Comparison of ENCODE assay signal across 15 cellular contexts in genomic region chr12:46177842-46178608, GRCh38.
DNase-seq lines count a peak whose midpoint lies in the region; ATAC-seq and TF ChIP-seq lines count a peak whose summit lies in the region.
"Had no signal": no experiment of that assay in that cellular context is flagged by ENCODE, and none has a peak within 500 bp of the region (broad histone marks: within the 10 kb centered on the region; RNA-seq: fewer than 3 reads in every experiment).

No MANE protein-coding gene starts in this region.

- H2BK12ac ChIP-seq in H9 (ENCODE audit: insufficient read length, low read depth, low read length) = no peak overlapping the region
- H2BK12ac ChIP-seq in neuronal stem cell (ENCODE audit: low read length) = no peak overlapping the region

- H3K56ac ChIP-seq in H9 (ENCODE audit: insufficient read length, low read depth, low read length) = no peak overlapping the region

- H2BK20ac ChIP-seq in H9 (ENCODE audit: low read depth, low read length, poor library complexity, severe bottlenecking) = no peak overlapping the region

- intact Hi-C loops in activated CD8-positive, alpha-beta T cell treated with anti-CD3 and anti-CD28 coated beads for 36 hours (cut with micrococcal nuclease) = no loop called here

- H3K4me1 Mint-ChIP-seq in activated CD4-positive, alpha-beta T cell treated with anti-CD3 and anti-CD28 coated beads, Interleukin-2, amount 10 ng/mL, durations not matched to agents 7 days and 5 days = peaks cover 31% of the 10 kb centered on the region
- H3K4me1 Mint-ChIP-seq in H9 = peaks cover 3 to 6% of the 10 kb centered on the region in 2 experiments
- peaks cover 56% of the 10 kb centered on the region for H3K4me1 Mint-ChIP-seq in activated CD8-positive, alpha-beta T cell treated with anti-CD3 and anti-CD28 coated beads for 36 hours (ENCODE audit: low read depth)

- no peak overlapping the region for H3K4me3 ChIP-seq in neuronal stem cell (ENCODE audit: low read length in 2 of 2)
- H3K4me3 ChIP-seq: cardiac muscle cell, mucosa of descending colon, SJCRH30 had no signal

- no peak overlapping the region for H3K4me2 ChIP-seq in H9 (ENCODE audit: insufficient read depth, insufficient read length, low read length)
- H3K4me2 ChIP-seq in neuronal stem cell (ENCODE audit: insufficient read depth, low read length, poor library complexity, severe bottlenecking) = no peak overlapping the region

- H3K79me1 ChIP-seq in H9 (ENCODE audit: insufficient read depth, low read depth, low read length, poor library complexity, severe bottlenecking) (no peaks in the 10 kb centered on the region), neuronal stem cell (ENCODE audit: low read depth, low read length) (no peaks in the 10 kb centered on the region)

- no peak for DNase-seq in activated CD4-positive, alpha-beta T cell treated with anti-CD3 and anti-CD28 coated beads, Interleukin-2, amount 10 ng/mL, durations not matched to agents 7 days and 5 days
- no peak for DNase-seq in activated CD4-positive, alpha-beta T cell treated with anti-CD3 and anti-CD28 coated beads, Interleukin-2, amount 50 U/mL, for 1 hour
- DNase-seq in H9 (no peak), neuronal stem cell (ENCODE audit: low spot score) (no peak), GM03348 (ENCODE audit: low spot score) (no peak), cerebellar nuclear complex (lab: John Stamatoyannopoulos, UW) (no peak)
- no peak for DNase-seq in activated CD8-positive, alpha-beta T cell treated with anti-CD3 and anti-CD28 coated beads for 36 hours
- no peak for DNase-seq in NK-92 treated with Interleukin-12 subunit alpha and Interleukin-12 subunit beta, amount 100 ng/mL, for 24 hours (lab: John Stamatoyannopoulos, UW)
- DNase-seq: activated effector memory CD4-positive, alpha-beta T cell treated with anti-CD3 and anti-CD28 coated beads, Interleukin-2, amount 50 U/mL, for 16 hours; mucosa of descending colon; SJCRH30; stimulated activated CD4-positive, alpha-beta T cell treated with anti-CD3 and anti-CD28 coated beads, Interleukin-15, amount 100 ng/mL, for 24 hours had no signal

- H2BK120ac ChIP-seq in H9 (ENCODE audit: low read depth, low read length, poor library complexity, severe bottlenecking) (no peak overlapping the region), neuronal stem cell (ENCODE audit: low read depth, low read length) (no peak overlapping the region)

- H2AFZ ChIP-seq in H9 (ENCODE audit: low read length) = no peak overlapping the region
- no peak overlapping the region for H2AFZ ChIP-seq in neuronal stem cell (ENCODE audit: low read length)

- no peak overlapping the region for H2BK15ac ChIP-seq in H9 (ENCODE audit: low read depth, low read length)
- no peak overlapping the region for H2BK15ac ChIP-seq in neuronal stem cell (ENCODE audit: low read length)

- no peaks in the 10 kb centered on the region for H4K20me1 ChIP-seq in H9 (ENCODE audit: control insufficient read depth, insufficient read depth, insufficient read length)

- no peak overlapping the region for H2AK5ac ChIP-seq in H9 (ENCODE audit: insufficient read length, low read length)
- H2AK5ac ChIP-seq in neuronal stem cell (ENCODE audit: low read depth, low read length) = no peak overlapping the region

- no peaks in the 10 kb centered on the region for H3K27me3 ChIP-seq in H9 (ENCODE audit: insufficient read depth, low read length)
- H3K27me3 ChIP-seq in neuronal stem cell (ENCODE audit: control insufficient read depth in 3 of 3, insufficient read depth in 3 of 3, low read depth in 1 of 3, low read length in 3 of 3) = no peaks in the 10 kb centered on the region
- H3K27me3 ChIP-seq: cardiac muscle cell, SJCRH30 had no signal

- H4K8ac ChIP-seq in H9 (replicated peaks; ENCODE audit: insufficient read length, low read depth, low read length) (no peak overlapping the region), neuronal stem cell (ENCODE audit: low read depth, low read length) (no peak overlapping the region)

- WGBS in H9 (ENCODE audit: extremely low coverage, insufficient read length, low lambda C conversion rate) = no CpG with 5 or more reads among the region's 5 CpGs
- WGBS in neuronal stem cell (ENCODE audit: extremely low coverage in 2 of 2, insufficient read length in 2 of 2, insufficient replicate concordance in 1 of 2), 2 donors = no CpG with 5 or more reads among the region's 5 CpGs

- peaks cover 13% of the 10 kb centered on the region for H3K36me3 Mint-ChIP-seq in activated CD4-positive, alpha-beta T cell treated with anti-CD3 and anti-CD28 coated beads, Interleukin-2, amount 10 ng/mL, durations not matched to agents 7 days and 5 days (ENCODE audit: low read depth)
- H3K36me3 Mint-ChIP-seq in H9 (ENCODE audit: insufficient read depth in 1 of 3, low read depth in 3 of 3) = no peaks in the 10 kb centered on the region
- peaks cover 11% of the 10 kb centered on the region for H3K36me3 Mint-ChIP-seq in activated CD8-positive, alpha-beta T cell treated with anti-CD3 and anti-CD28 coated beads for 36 hours (ENCODE audit: low read depth)
- H3K36me3 Mint-ChIP-seq: type B pancreatic cell had no signal

- peak overlapping the region; percentile 41; the same call in 1 of the 2 replicates for H3K14ac ChIP-seq in H9 (ENCODE audit: insufficient read depth, low read length)
- H3K14ac ChIP-seq in neuronal stem cell (ENCODE audit: low read length) = no peak overlapping the region

- H3K27me3 Mint-ChIP-seq in activated CD4-positive, alpha-beta T cell treated with anti-CD3 and anti-CD28 coated beads, Interleukin-2, amount 10 ng/mL, durations not matched to agents 7 days and 5 days = no peaks in the 10 kb centered on the region
- H3K27me3 Mint-ChIP-seq in H9 (ENCODE audit: low read depth) = no peaks in the 10 kb centered on the region
- H3K27me3 Mint-ChIP-seq in activated CD8-positive, alpha-beta T cell treated with anti-CD3 and anti-CD28 coated beads for 36 hours = no peaks in the 10 kb centered on the region
- H3K27me3 Mint-ChIP-seq: progenitor cell of endocrine pancreas, type B pancreatic cell had no signal

- POLR2A ChIA-PET in activated CD4-positive, alpha-beta T cell treated with anti-CD3 and anti-CD28 coated beads, Interleukin-2, amount 10 ng/mL, durations not matched to agents 7 days and 5 days (lab: Charles Lee) = no interaction called here
- POLR2A ChIA-PET in activated CD8-positive, alpha-beta T cell treated with anti-CD3 and anti-CD28 coated beads for 36 hours (lab: Charles Lee) = interaction anchor here (0.6 to 0.9 kb wide), 3 partner anchors 9 to 92 kb away, joined by 3 to 4 read pairs (median 4); no protein-coding TSS in a partner anchor

- CTCF ChIA-PET in activated CD4-positive, alpha-beta T cell treated with anti-CD3 and anti-CD28 coated beads, Interleukin-2, amount 10 ng/mL, durations not matched to agents 7 days and 5 days (lab: Charles Lee) = interaction anchor here (0.6 to 1.0 kb wide), 2 partner anchors 117 to 784 kb away, joined by 3 to 4 read pairs; no protein-coding TSS in a partner anchor
- CTCF ChIA-PET in activated CD8-positive, alpha-beta T cell treated with anti-CD3 and anti-CD28 coated beads for 36 hours (lab: Charles Lee) = interaction anchor here (0.9 to 1.3 kb wide), 5 partner anchors 12 to 125 kb away, joined by 3 to 4 read pairs (median 3); no protein-coding TSS in a partner anchor

- H3K79me2 ChIP-seq in H9 (ENCODE audit: insufficient read depth, low read length) = no peaks in the 10 kb centered on the region

- no peaks in the 10 kb centered on the region for H3K9me3 Mint-ChIP-seq in activated CD4-positive, alpha-beta T cell treated with anti-CD3 and anti-CD28 coated beads, Interleukin-2, amount 10 ng/mL, durations not matched to agents 7 days and 5 days
- no peaks in the 10 kb centered on the region for H3K9me3 Mint-ChIP-seq in H9
- H3K9me3 Mint-ChIP-seq in activated CD8-positive, alpha-beta T cell treated with anti-CD3 and anti-CD28 coated beads for 36 hours = no peaks in the 10 kb centered on the region
- H3K9me3 Mint-ChIP-seq: type B pancreatic cell had no signal

- TF ChIP-seq CTCF in H9 (conservative IDR thresholded peaks at IDR 0.05) = no peak
- TF ChIP-seq CTCF in activated CD8-positive, alpha-beta T cell treated with anti-CD3 and anti-CD28 coated beads for 36 hours (IDR thresholded peaks at IDR 0.05) = no peak

- no peaks in the 10 kb centered on the region for H3K23me2 ChIP-seq in H9 (ENCODE audit: insufficient read length, low read depth, low read length, poor library complexity, severe bottlenecking)

- H2BK5ac ChIP-seq in H9 (ENCODE audit: insufficient read length, low read length) (no peak overlapping the region), neuronal stem cell (ENCODE audit: low read length) (no peak overlapping the region)

- H3K27ac Mint-ChIP-seq in activated CD4-positive, alpha-beta T cell treated with anti-CD3 and anti-CD28 coated beads, Interleukin-2, amount 10 ng/mL, durations not matched to agents 7 days and 5 days = peak overlapping the region; percentile 22
- H3K27ac Mint-ChIP-seq in H9 = no peak overlapping the region; a peak in 1 of 7 replicates
- peak overlapping the region; percentile 34 for H3K27ac Mint-ChIP-seq in activated CD8-positive, alpha-beta T cell treated with anti-CD3 and anti-CD28 coated beads for 36 hours
- H3K27ac Mint-ChIP-seq: progenitor cell of endocrine pancreas, type B pancreatic cell had no signal

- H3K9me3 ChIP-seq in H9 (ENCODE audit: control insufficient read depth, low read depth, low read length) (no peaks in the 10 kb centered on the region), neuronal stem cell (replicated peaks in 1 of 2; ENCODE audit: control insufficient read depth in 2 of 2, insufficient read depth in 1 of 2, low read depth in 1 of 2, low read length in 2 of 2) (no peaks in the 10 kb centered on the region)
- H3K9me3 ChIP-seq: mucosa of descending colon, SJCRH30 had no signal

- no peaks in the 10 kb centered on the region for H3K4me1 ChIP-seq in H9 (ENCODE audit: insufficient read depth, low read length)
- peaks cover 0 to 4% of the 10 kb centered on the region in 2 donors for H3K4me1 ChIP-seq in neuronal stem cell (ENCODE audit: control insufficient read depth in 2 of 2, insufficient read depth in 1 of 2, low read depth in 1 of 2, low read length in 2 of 2)
- H3K4me1 ChIP-seq: SJCRH30 had no signal

- H3K18ac ChIP-seq in H9 (ENCODE audit: insufficient read length, low read depth, low read length) (no peak overlapping the region), neuronal stem cell (ENCODE audit: low read length) (peak overlapping the region; percentile 5)

- H4K91ac ChIP-seq in H9 (ENCODE audit: insufficient read length, low read depth, low read length) (no peak overlapping the region), neuronal stem cell (ENCODE audit: low read depth, low read length, poor library complexity) (no peak overlapping the region)

- no peak overlapping the region for H3K4me3 Mint-ChIP-seq in activated CD4-positive, alpha-beta T cell treated with anti-CD3 and anti-CD28 coated beads, Interleukin-2, amount 10 ng/mL, durations not matched to agents 7 days and 5 days
- no peak overlapping the region for H3K4me3 Mint-ChIP-seq in H9
- no peak overlapping the region for H3K4me3 Mint-ChIP-seq in activated CD8-positive, alpha-beta T cell treated with anti-CD3 and anti-CD28 coated beads for 36 hours
- H3K4me3 Mint-ChIP-seq: type B pancreatic cell had no signal

- ATAC-seq in activated CD8-positive, alpha-beta T cell treated with anti-CD3 and anti-CD28 coated beads for 36 hours = peak; percentile 69
- ATAC-seq: mucosa of descending colon had no signal

- H3K4ac ChIP-seq in H9 (ENCODE audit: low read depth, low read length) (no peak overlapping the region), neuronal stem cell (ENCODE audit: low read length) (no peak overlapping the region)

- no peak overlapping the region for H4K5ac ChIP-seq in H9 (ENCODE audit: insufficient read length, low read depth, low read length)

- H3K27ac ChIP-seq in H9 (ENCODE audit: insufficient read length, low read depth, low read length) (no peak overlapping the region), neuronal stem cell (replicated peaks; ENCODE audit: low read length) (no peak overlapping the region)
- H3K27ac ChIP-seq: cardiac muscle cell, SJCRH30 had no signal

- no peak overlapping the region for H3K9ac ChIP-seq in H9 (ENCODE audit: extremely low read depth, insufficient read length, low read length)
- no peak overlapping the region for H3K9ac ChIP-seq in neuronal stem cell (ENCODE audit: low read depth, low read length, poor library complexity)

- no peak overlapping the region for H3T11ph ChIP-seq in H9 (ENCODE audit: low read length)

- H3K23ac ChIP-seq in H9 (ENCODE audit: insufficient read length, low read depth, low read length) (no peak overlapping the region), neuronal stem cell (ENCODE audit: low read depth, low read length, poor library complexity) (no peak overlapping the region)

- H3K36me3 ChIP-seq in neuronal stem cell (replicated peaks in 1 of 2; ENCODE audit: control insufficient read depth in 2 of 2, insufficient read depth in 2 of 2, low read length in 2 of 2) = no peaks in the 10 kb centered on the region

Comparison
In these comparisons a context has a peak if more than half of its experiments do, and no peak if none do; other contexts are left out.
1. H3K27ac Mint-ChIP-seq: peak in activated CD4-positive, alpha-beta T cell treated with anti-CD3 and anti-CD28 coated beads, Interleukin-2, amount 10 ng/mL, durations not matched to agents 7 days and 5 days (single experiment) and activated CD8-positive, alpha-beta T cell treated with anti-CD3 and anti-CD28 coated beads for 36 hours (single experiment); none in H9 (0 of 3).